8 cellular contexts compared by ENCODE assay signal in the genomic region with DNA sequence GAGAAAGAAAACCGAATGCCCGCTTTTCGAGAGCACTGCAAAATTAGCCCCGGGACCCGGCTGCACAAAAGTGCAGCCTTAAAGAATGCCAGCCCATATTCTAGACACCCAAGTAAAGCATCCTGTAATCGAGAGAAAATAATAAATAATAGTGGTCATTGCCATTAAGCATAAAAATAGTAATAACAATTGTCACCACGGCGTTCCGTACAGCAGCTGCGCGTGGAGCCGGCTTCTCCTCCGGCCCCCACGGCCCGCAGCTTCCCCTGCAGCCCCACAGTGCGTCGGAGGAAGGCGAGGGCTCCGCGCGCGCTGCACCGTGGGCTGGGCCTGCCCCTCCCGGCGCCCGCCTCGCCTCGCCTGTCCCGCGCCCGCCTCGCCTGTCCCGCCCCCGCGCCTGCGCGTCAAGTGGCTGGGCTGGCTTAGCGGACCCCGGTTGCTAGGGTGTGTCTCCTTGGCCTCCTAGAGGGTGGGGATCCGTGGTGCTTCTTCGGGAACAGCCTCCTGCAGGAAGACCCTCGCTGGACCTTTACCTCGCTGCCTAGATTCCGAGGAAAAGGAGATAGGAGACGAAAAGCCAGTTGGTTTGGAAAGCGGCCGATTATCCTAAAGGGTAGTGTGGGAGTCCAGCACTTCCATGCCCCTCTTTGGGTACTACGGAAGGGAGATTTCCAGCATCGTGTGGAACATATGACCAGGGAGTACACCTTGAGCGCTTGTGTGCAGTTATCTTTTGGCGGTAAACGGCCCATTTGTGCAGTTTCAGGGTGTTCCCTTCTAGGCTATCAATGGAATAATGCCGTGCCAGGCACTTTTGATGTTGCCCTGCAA. TPM values are rescaled to one million over a fixed set of nuclear protein-coding genes. Genes with fewer than 3 reads are reported as not detected.
DNase-seq lines count a peak whose midpoint lies in the region; ATAC-seq and TF ChIP-seq lines count a peak whose summit lies in the region.

A gene with protein sequence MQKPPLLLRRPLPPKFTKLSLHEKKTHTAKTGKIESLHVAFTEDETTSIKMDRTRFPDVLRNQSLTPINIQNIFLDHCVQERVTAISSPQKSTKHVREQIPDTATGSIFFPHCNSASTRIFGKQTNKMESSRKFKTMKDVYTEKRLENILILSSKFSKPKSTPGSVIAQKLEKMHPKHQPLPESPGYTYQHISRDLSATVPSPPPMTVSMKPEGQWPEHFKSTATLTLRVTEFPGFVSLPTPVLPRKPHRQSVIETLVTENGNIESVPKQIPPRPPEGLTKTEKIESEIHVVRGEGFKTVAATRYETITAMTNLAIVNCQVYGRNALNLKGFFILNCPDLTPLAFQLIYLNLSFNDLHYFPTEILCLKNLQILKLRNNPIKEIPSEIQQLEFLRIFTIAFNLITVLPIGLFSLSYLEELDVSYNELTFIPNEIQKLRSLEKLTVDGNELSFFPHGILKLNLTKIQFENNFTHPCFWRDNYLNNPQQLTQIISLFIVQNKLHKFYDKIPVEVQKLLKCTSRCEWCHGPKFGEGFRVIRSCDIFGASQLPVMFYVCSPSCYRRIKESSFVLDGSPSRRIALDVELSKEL (plus strand): TSS at position 408 of the 831 bp plus-strand sequence. CDS start 1,107 bp downstream, outside the sequence.

- no peaks in the 10 kb centered on the region for H4K20me1 ChIP-seq in osteoblast (ENCODE audit: insufficient read depth, low read length)

- DNase-seq in DMS 273 (lab: John Stamatoyannopoulos, UW; ENCODE audit: unreplicated experiment): peak; percentile 86
- peak; percentile 70 for DNase-seq in HT1080 (ENCODE audit: low read depth)
- DNase-seq in SJSA1 (ENCODE audit: low read depth in 1 of 2, low spot score in 2 of 2): peak; percentile 36 to 59
- DNase-seq in activated naive CD4-positive, alpha-beta T cell treated with Interleukin-2 at 50 U/mL for 16 hours: peak; percentile 84
- peak; percentile 80 for DNase-seq in glutamatergic neuron
- DNase-seq in osteoblast (ENCODE audit: insufficient read length, low spot score, missing footprints): peak; percentile 66

- H3K9me3 ChIP-seq in SJSA1 (replicated peaks): no peaks in the 10 kb centered on the region
- H3K9me3 ChIP-seq in osteoblast (ENCODE audit: low read depth, low read length): no peaks in the 10 kb centered on the region
- H3K9me3 ChIP-seq in thymus (ENCODE audit: control insufficient read depth): no peaks in the 10 kb centered on the region

- no peaks in the 10 kb centered on the region for H3K36me3 Mint-ChIP-seq in glutamatergic neuron (ENCODE audit: unreplicated experiment)

- H3K4me3 ChIP-seq in SJSA1 (peak within 1 kb of the TSS; percentile 37), osteoblast (ENCODE audit: insufficient read depth, low read length) (peak within 1 kb of the TSS; percentile 70), thymus (ENCODE audit: low read length) (peak within 1 kb of the TSS; percentile 86)

- no peaks in the 10 kb centered on the region for H3K36me3 ChIP-seq in SJSA1
- H3K36me3 ChIP-seq in osteoblast (ENCODE audit: insufficient read depth, low read length): no peaks in the 10 kb centered on the region
- H3K36me3 ChIP-seq in thymus (ENCODE audit: control insufficient read depth, insufficient read depth): no peaks in the 10 kb centered on the region

- TF ChIP-seq CTCF in glutamatergic neuron (IDR thresholded peaks at IDR 0.05; ENCODE audit: partially characterized antibody, unreplicated experiment) (no peak), osteoblast (IDR thresholded peaks at IDR 0.05; ENCODE audit: extremely low read depth, low read depth, low read length) (no peak)

- peak within 1 kb of the TSS; percentile 78 for H3K4me3 Mint-ChIP-seq in glutamatergic neuron (ENCODE audit: unreplicated experiment)

- H3K27ac Mint-ChIP-seq in glutamatergic neuron (ENCODE audit: unreplicated experiment): peak within 1 kb of the TSS; percentile 0

- no peaks in the 10 kb centered on the region for H3K79me2 ChIP-seq in osteoblast (ENCODE audit: insufficient read depth, low read length)

- peaks cover 3% of the 10 kb centered on the region for H3K4me1 Mint-ChIP-seq in glutamatergic neuron (ENCODE audit: low read depth, unreplicated experiment)

- H3K27me3 Mint-ChIP-seq in glutamatergic neuron (ENCODE audit: unreplicated experiment): no peaks in the 10 kb centered on the region

- H3K9me3 Mint-ChIP-seq in glutamatergic neuron (ENCODE audit: unreplicated experiment): no peaks in the 10 kb centered on the region

- peak within 1 kb of the TSS; percentile 82 for H2AFZ ChIP-seq in osteoblast (ENCODE audit: low read length)

- peaks cover 4% of the 10 kb centered on the region; the same call in 1 of the 2 replicates for H3K4me1 ChIP-seq in SJSA1 (replicated peaks)
- peaks cover 10% of the 10 kb centered on the region for H3K4me1 ChIP-seq in osteoblast (ENCODE audit: insufficient read depth, low read length)
- H3K4me1 ChIP-seq in thymus (ENCODE audit: control insufficient read depth, insufficient read depth, low read length): peaks cover 3% of the 10 kb centered on the region

- peak; percentile 92 for ATAC-seq in GM21360 (IDR thresholded peaks at IDR 0.05; ENCODE audit: unreplicated experiment)

- H3K27ac ChIP-seq in SJSA1 (no peak within 1 kb of the TSS), osteoblast (ENCODE audit: low read depth, low read length) (no peak within 1 kb of the TSS), thymus (ENCODE audit: low read depth) (peak within 1 kb of the TSS; percentile 80)

- H3K4me2 ChIP-seq in osteoblast (ENCODE audit: insufficient read depth, low read length): peak within 1 kb of the TSS; percentile 94

- 2% methylated on average over 53 of the region's 53 CpGs for WGBS in thymus

- H3K27me3 ChIP-seq in SJSA1 (replicated peaks): no peaks in the 10 kb centered on the region; the same call in 1 of the 2 replicates
- peaks cover 54% of the 10 kb centered on the region for H3K27me3 ChIP-seq in osteoblast (ENCODE audit: insufficient read depth, low read length)
- no peaks in the 10 kb centered on the region for H3K27me3 ChIP-seq in thymus (ENCODE audit: control insufficient read depth, insufficient read depth)

RNA-seq across cellular contexts. Expression of the gene that starts here (rescaled TPM):
- 0.03 and 0.33 TPM in 2 replicates for total RNA-seq in HT1080 (2014; rRNA removed; shearing (Covaris generic))
- 0.31 TPM in 1 of 2 replicates, not detected in the other for polyA plus RNA-seq in HT1080 (2015; cell fraction: cytosol; rRNA removed)
- 0.08 TPM in 2 replicates for polyA plus RNA-seq in HT1080 (2015; cell fraction: nucleus; rRNA removed)
- total RNA-seq in SJSA1 (2014; rRNA removed; shearing (Covaris generic)): not detected in 2 replicates
- not detected for total RNA-seq in glutamatergic neuron (ENCODE audit: unreplicated experiment)
- total RNA-seq in osteoblast: not detected in 2 replicates
- 0.46 TPM for polyA plus RNA-seq in thymus

Comparison
In these comparisons a context has a peak if more than half of its experiments do, and no peak if none do; other contexts are left out.
1. Peak in DNase-seq in HT1080; RNA of the gene not detected or under 1 TPM.
2. Peak in DNase-seq and H3K4me3 ChIP-seq in SJSA1; RNA of the gene not detected or under 1 TPM.
3. Peak in DNase-seq in glutamatergic neuron; RNA of the gene not detected or under 1 TPM.
4. Peak in DNase-seq, H3K4me3 ChIP-seq and H3K4me2 ChIP-seq in osteoblast; RNA of the gene not detected or under 1 TPM.